In genomic region chr12:130879781-130880389, GRCh38 we compare ENCODE assay signal across 8 cellular contexts. TPM values are rescaled to one million over a fixed set of nuclear protein-coding genes. Genes with fewer than 3 reads are reported as not detected.
A peak's percentile ranks its signal among the peaks of the same experiment; 100 is the strongest.
DNase-seq lines count a peak whose midpoint lies in the region; ATAC-seq and TF ChIP-seq lines count a peak whose summit lies in the region.

No MANE protein-coding gene starts in this region.

- H3K4me3 ChIP-seq in brain microvascular endothelial cell (ENCODE audit: low read depth, low read length): no peak overlapping the region

- H3K36me3 ChIP-seq in brain microvascular endothelial cell (replicated peaks): peaks cover 23% of the 10 kb centered on the region

- in situ Hi-C loops in brain microvascular endothelial cell (cut with HindIII; ENCODE audit: low pct_ligation_motif_present, low sequenced_read_pairs): no loop called here

- no peaks in the 10 kb centered on the region for H3K27me3 Mint-ChIP-seq in activated T-cell treated with anti-CD3 and anti-CD28 coated beads, Interleukin-2, amount 50 U/mL, for 72 hours (ENCODE audit: low read depth)
- H3K27me3 Mint-ChIP-seq in progenitor cell of endocrine pancreas: peaks cover 10% of the 10 kb centered on the region

- no peaks in the 10 kb centered on the region for H3K9me3 Mint-ChIP-seq in activated T-cell treated with anti-CD3 and anti-CD28 coated beads, Interleukin-2, amount 50 U/mL, for 72 hours
- no peaks in the 10 kb centered on the region for H3K9me3 Mint-ChIP-seq in progenitor cell of endocrine pancreas (ENCODE audit: low read depth)

- peaks cover 53% of the 10 kb centered on the region for H3K4me1 Mint-ChIP-seq in activated T-cell treated with anti-CD3 and anti-CD28 coated beads, Interleukin-2, amount 50 U/mL, for 72 hours (ENCODE audit: low read depth)
- H3K4me1 Mint-ChIP-seq in progenitor cell of endocrine pancreas (ENCODE audit: low read depth): peaks cover 27% of the 10 kb centered on the region

- no peaks in the 10 kb centered on the region for H3K27me3 ChIP-seq in brain microvascular endothelial cell (replicated peaks)

- TF ChIP-seq CTCF in progenitor cell of endocrine pancreas (IDR thresholded peaks at IDR 0.05; ENCODE audit: unreplicated experiment) (no peak), brain microvascular endothelial cell (IDR thresholded peaks at IDR 0.05; ENCODE audit: low read depth, low read length, missing control alignments) (no peak)

- DNase-seq in DMS53 (lab: John Stamatoyannopoulos, UW) (peak; percentile 39), DMS53 treated with DMSO at 0.1 percent for 48 hours (lab: John Stamatoyannopoulos, UW; ENCODE audit: unreplicated experiment) (no peak), progenitor cell of endocrine pancreas (ENCODE audit: low spot score, unreplicated experiment) (no peak), dermis blood vessel endothelial cell (no peak), cerebellum (ENCODE audit: low spot score) (no peak), brain microvascular endothelial cell (no peak)
- DNase-seq in activated T-cell treated with anti-CD3 and anti-CD28 coated beads, Interleukin-2, amount 50 U/mL, for 72 hours: peak in 1 of 2 donors; percentile 10

- H3K4me3 Mint-ChIP-seq in activated T-cell treated with anti-CD3 and anti-CD28 coated beads, Interleukin-2, amount 50 U/mL, for 72 hours: peak overlapping the region; percentile 15 to 69
- H3K4me3 Mint-ChIP-seq in progenitor cell of endocrine pancreas (ENCODE audit: low read depth): no peak overlapping the region

- H3K27ac Mint-ChIP-seq in activated T-cell treated with anti-CD3 and anti-CD28 coated beads, Interleukin-2, amount 50 U/mL, for 72 hours: no peak overlapping the region
- H3K27ac Mint-ChIP-seq in progenitor cell of endocrine pancreas: peak overlapping the region; percentile 2

- peaks cover 3 to 29% of the 10 kb centered on the region in 2 donors for H3K36me3 Mint-ChIP-seq in activated T-cell treated with anti-CD3 and anti-CD28 coated beads, Interleukin-2, amount 50 U/mL, for 72 hours (ENCODE audit: insufficient read depth in 2 of 2)
- peaks cover 19% of the 10 kb centered on the region for H3K36me3 Mint-ChIP-seq in progenitor cell of endocrine pancreas (ENCODE audit: insufficient read depth)

- ATAC-seq in GM21825 (IDR thresholded peaks at IDR 0.05; ENCODE audit: unreplicated experiment): peak; percentile 3
- peak; percentile 9 to 28 for ATAC-seq in activated T-cell treated with anti-CD3 and anti-CD28 coated beads, Interleukin-2, amount 50 U/mL, for 72 hours (replicated peaks in 1 of 2)

- H3K27ac ChIP-seq in brain microvascular endothelial cell: no peak overlapping the region

RNA-seq across cellular contexts. Expression of gene RAN, which starts 8.0 kb away (rescaled TPM):
- total RNA-seq in activated T-cell treated with anti-CD3 and anti-CD28 coated beads, Interleukin-2, amount 50 U/mL, for 72 hours: 1,000 to 10,000 TPM; 1,100 to 1,397 TPM
- total RNA-seq in progenitor cell of endocrine pancreas (803 and 832 TPM in 2 replicates), dermis blood vessel endothelial cell (653 and 1,243 TPM in 2 replicates), cerebellum (245 TPM)

RNA-seq across cellular contexts. Expression of gene STX2, which starts 40.8 kb away (rescaled TPM):
- 10 to 100 TPM; 11.9 to 13.2 TPM for total RNA-seq in activated T-cell treated with anti-CD3 and anti-CD28 coated beads, Interleukin-2, amount 50 U/mL, for 72 hours
- total RNA-seq in progenitor cell of endocrine pancreas (20.5 and 22.4 TPM in 2 replicates), dermis blood vessel endothelial cell (31.1 and 34.7 TPM in 2 replicates), cerebellum (26.5 TPM)
